In the genomic region with DNA sequence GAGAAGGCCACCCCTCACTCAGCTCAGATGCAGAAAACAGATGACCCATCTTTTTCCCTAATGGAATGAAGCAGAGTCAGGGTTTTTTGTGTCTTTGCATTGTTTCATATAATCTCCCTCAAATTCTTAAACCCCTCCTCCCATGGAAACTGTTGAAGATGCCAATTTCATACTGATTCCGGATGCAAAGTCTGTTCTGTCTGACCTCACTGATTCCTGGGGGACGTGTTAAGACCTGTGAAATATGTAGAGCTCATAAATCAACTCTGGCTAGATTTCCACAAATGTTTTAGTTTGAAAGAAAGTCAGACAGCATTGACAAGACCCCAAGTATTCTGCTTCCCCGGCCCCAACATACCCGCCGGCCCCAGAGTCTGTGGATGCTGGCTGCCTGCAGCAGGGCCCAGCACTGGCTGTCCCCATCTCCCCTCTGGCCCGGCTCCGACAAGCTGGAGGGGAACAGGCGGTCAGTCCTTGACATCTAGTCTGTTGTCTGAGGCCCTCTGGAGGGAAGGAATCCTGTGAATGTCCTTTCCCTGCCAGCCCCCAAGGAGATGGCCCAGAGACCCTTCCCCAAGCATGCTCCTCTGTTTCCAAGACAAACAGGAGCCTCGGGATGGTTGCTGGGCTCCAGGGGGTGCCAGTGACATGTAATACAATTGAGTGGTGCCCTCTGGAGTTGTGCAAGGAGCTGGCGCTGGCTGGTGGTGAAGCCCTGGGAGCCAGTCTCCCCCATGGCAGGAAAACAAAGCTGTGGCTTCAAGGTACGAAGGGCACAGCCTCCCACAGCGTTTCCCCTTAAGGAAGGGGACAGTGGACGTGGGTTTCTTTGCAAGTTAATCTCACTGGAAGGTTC, we compare ENCODE assay signal across 1 cellular context.
TF ChIP-seq lines count a peak whose summit lies in the region.

No MANE protein-coding gene starts in this region.

TF ChIP-seq in H1, 55 proteins besides CTCF, POLR2A, EP300 and RAD21:
- no peak for TF ChIP-seq KDM1A (IDR thresholded peaks at IDR 0.05; ENCODE audit: borderline replicate concordance, low read length)
- TF ChIP-seq EZH2 (IDR thresholded peaks at IDR 0.05; ENCODE audit: low read depth, low read length, severe bottlenecking): no peak
- no peak for TF ChIP-seq BCL11A (IDR thresholded peaks at IDR 0.05; ENCODE audit: low read depth in 2 of 2, low read length in 2 of 2)
- no peak for TF ChIP-seq CTBP2 (IDR thresholded peaks at IDR 0.05; ENCODE audit: borderline replicate concordance, insufficient read depth, insufficient read length, low read length)
- no peak for TF ChIP-seq GABPA (IDR thresholded peaks at IDR 0.05; ENCODE audit: borderline replicate concordance, insufficient read depth, low read length)
- TF ChIP-seq, protein P1, sequence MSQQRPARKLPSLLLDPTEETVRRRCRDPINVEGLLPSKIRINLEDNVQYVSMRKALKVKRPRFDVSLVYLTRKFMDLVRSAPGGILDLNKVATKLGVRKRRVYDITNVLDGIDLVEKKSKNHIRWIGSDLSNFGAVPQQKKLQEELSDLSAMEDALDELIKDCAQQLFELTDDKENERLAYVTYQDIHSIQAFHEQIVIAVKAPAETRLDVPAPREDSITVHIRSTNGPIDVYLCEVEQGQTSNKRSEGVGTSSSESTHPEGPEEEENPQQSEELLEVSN (IDR thresholded peaks at IDR 0.05): no peak
- TF ChIP-seq ZNF274 (IDR thresholded peaks at IDR 0.05; ENCODE audit: borderline replicate concordance, extremely low read depth, low read length): no peak
- TF ChIP-seq SIN3A (conservative IDR thresholded peaks at IDR 0.05 in 1 of 2, IDR thresholded peaks at IDR 0.05 in 1 of 2; ENCODE audit: low read depth in 1 of 2, low read length in 2 of 2): no peak
- TF ChIP-seq NRF1 (IDR thresholded peaks at IDR 0.05; ENCODE audit: low read depth, low read length): no peak
- no peak for TF ChIP-seq HDAC6 (IDR thresholded peaks at IDR 0.05; ENCODE audit: low read depth, low read length)
- TF ChIP-seq KDM5A (IDR thresholded peaks at IDR 0.05; ENCODE audit: low read length): no peak
- no peak for TF ChIP-seq SIX5 (IDR thresholded peaks at IDR 0.05; ENCODE audit: low read depth, low read length)
